ENCODE assay signal across 27 cellular contexts in genomic region chr4:3446631-3447320, GRCh38. TPM values are rescaled to one million over a fixed set of nuclear protein-coding genes. Genes with fewer than 3 reads are reported as not detected.
"Had no signal": no experiment of that assay in that cellular context is flagged by ENCODE, and none has a peak within 500 bp of the region (broad histone marks: within the 10 kb centered on the region; RNA-seq: fewer than 3 reads in every experiment).

No MANE protein-coding gene starts in this region.

- H3K36me3 ChIP-seq: ascending aorta had no signal

- ATAC-seq: activated naive CD4-positive, alpha-beta T cell treated with anti-CD3 and anti-CD28 coated beads, Interleukin-2, amount 50 U/mL, for 72 hours; activated naive CD8-positive, alpha-beta T cell treated with anti-CD3 and anti-CD28 coated beads, Interleukin-2, amount 50 U/mL, for 24 hours; activated T-cell treated with anti-CD3 and anti-CD28 coated beads, Interleukin-2, amount 50 U/mL, for 4 hours; body of pancreas; T-cell had no signal

- H3K27ac ChIP-seq: ascending aorta, body of pancreas, PC-9, SK-N-MC had no signal

- H3K4me3 ChIP-seq: ascending aorta, body of pancreas, PC-9, SK-N-MC had no signal

- H3K9me3 ChIP-seq: ascending aorta, body of pancreas had no signal

- H3K27me3 ChIP-seq: ascending aorta, body of pancreas had no signal

- DNase-seq: activated B cell treated with CpG ODN at 0.5 μM for 24 hours; activated CD4-positive, alpha-beta T cell treated with anti-CD3 and anti-CD28 coated beads for 1 hour; activated CD4-positive, alpha-beta T cell treated with anti-CD3 and anti-CD28 coated beads, Interleukin-2, amount 10 ng/mL, durations not matched to agents 24 days and 14 days; activated CD4-positive, alpha-beta T cell treated with anti-CD3 and anti-CD28 coated beads, Interleukin-2, amount 50 U/mL, for 48 hours; activated CD8-positive, alpha-beta memory T cell treated with anti-CD3 and anti-CD28 coated beads for 24 hours; activated effector memory CD4-positive, alpha-beta T cell treated with anti-CD3 and anti-CD28 coated beads, Interleukin-2, amount 50 U/mL, for 16 hours; activated naive CD4-positive, alpha-beta T cell treated with Interleukin-2 at 50 U/mL for 16 hours; activated naive CD8-positive, alpha-beta T cell treated with anti-CD3 and anti-CD28 coated beads, Interleukin-2, amount 50 U/mL, for 24 hours; activated T-cell treated with anti-CD3 and anti-CD28 coated beads, Interleukin-2, amount 50 U/mL, for 4 hours; amniotic stem cell; body of pancreas; KG1; NCI-H1048; NCI-H146; NCI-H187 treated with DMSO at 0.1 percent for 48 hours; NCI-H2081 treated with DMSO at 0.1 percent for 48 hours; NCI-H446; NCI-H524; PC-9; T-cell; T-helper 2 cell; T1000 had no signal

RNA-seq across cellular contexts. Expression of gene HGFAC, which starts 5.0 kb away (rescaled TPM):
- total RNA-seq: activated B cell treated with CpG ODN at 0.5 μM for 24 hours; activated CD4-positive, alpha-beta T cell treated with anti-CD3 and anti-CD28 coated beads, Interleukin-2, amount 10 ng/mL, durations not matched to agents 24 days and 14 days; activated naive CD4-positive, alpha-beta T cell treated with anti-CD3 and anti-CD28 coated beads, Interleukin-2, amount 50 U/mL, for 72 hours; bronchial epithelial cell; M059J had no signal

RNA-seq across cellular contexts. Expression of gene DOK7, which starts 16.3 kb away (rescaled TPM):
- total RNA-seq: activated CD4-positive, alpha-beta T cell treated with anti-CD3 and anti-CD28 coated beads, Interleukin-2, amount 10 ng/mL, durations not matched to agents 24 days and 14 days; activated naive CD4-positive, alpha-beta T cell treated with anti-CD3 and anti-CD28 coated beads, Interleukin-2, amount 50 U/mL, for 72 hours; activated T-cell treated with anti-CD3 and anti-CD28 coated beads, Interleukin-2, amount 50 U/mL, for 4 hours had no signal
